ENCODE assay signal across 8 cellular contexts in genomic region chr3:136196401-136197158, GRCh38. TPM values are rescaled to one million over a fixed set of nuclear protein-coding genes. Genes with fewer than 3 reads are reported as not detected.
DNase-seq lines count a peak whose midpoint lies in the region; ATAC-seq and TF ChIP-seq lines count a peak whose summit lies in the region.

No MANE protein-coding gene starts in this region.

- TF ChIP-seq CTCF in Calu3 (IDR thresholded peaks at IDR 0.05; ENCODE audit: unreplicated experiment) (no peak), endodermal cell (conservative IDR thresholded peaks at IDR 0.05) (no peak)

- H3K9me3 ChIP-seq in HUES48 (ENCODE audit: control insufficient read depth, insufficient read depth, low read length) (no peaks in the 10 kb centered on the region; the same call in 1 of the 2 replicates), NT2/D1 (ENCODE audit: insufficient read depth, low read length) (peaks cover 9% of the 10 kb centered on the region; the same call in 1 of the 2 replicates), endodermal cell (ENCODE audit: control insufficient read depth, low read length) (peaks cover 8% of the 10 kb centered on the region)

- H3K36me3 ChIP-seq in HUES48 (ENCODE audit: control insufficient read depth, insufficient read depth, low read length) (no peaks in the 10 kb centered on the region), NT2/D1 (ENCODE audit: insufficient read depth, insufficient read length, low read length) (peaks cover 8% of the 10 kb centered on the region), endodermal cell (ENCODE audit: control insufficient read depth, insufficient read depth, low read length) (no peaks in the 10 kb centered on the region)

- CTCF ChIA-PET in Calu3 (lab: Charles Lee): interaction anchor here (0.6 to 1.7 kb wide), 19 partner anchors 9 to 556 kb away, joined by 3 to 18 read pairs (median 4); partner anchors contain the start of gene STAG1

- no peaks in the 10 kb centered on the region for H3K9me3 Mint-ChIP-seq in Calu3 (ENCODE audit: low read depth, unreplicated experiment)
- peaks cover 9% of the 10 kb centered on the region for H3K9me3 Mint-ChIP-seq in endodermal cell

- H3K27ac ChIP-seq in HUES48 (ENCODE audit: low read depth, low read length) (peak overlapping the region; percentile 97), endodermal cell (ENCODE audit: low read depth, low read length) (peak overlapping the region; percentile 99)

- H3K4me1 Mint-ChIP-seq in Calu3 (ENCODE audit: low read depth, unreplicated experiment) (peaks cover 19% of the 10 kb centered on the region), endodermal cell (peaks cover 29% of the 10 kb centered on the region)

- BruUV-seq in Calu3 (replicated peaks; lab: Mats Ljungman, UMichigan): TSS peak; percentile 72

- peak; percentile 68 for ATAC-seq in GM21423 (IDR thresholded peaks at IDR 0.05; ENCODE audit: unreplicated experiment)

- H3K27me3 ChIP-seq in HUES48 (ENCODE audit: control insufficient read depth, insufficient read depth, low read length) (no peaks in the 10 kb centered on the region), NT2/D1 (ENCODE audit: insufficient read depth, insufficient read length) (no peaks in the 10 kb centered on the region), endodermal cell (ENCODE audit: control insufficient read depth, insufficient read depth, low read length, poor library complexity, severe bottlenecking) (no peaks in the 10 kb centered on the region)

- peaks cover 23% of the 10 kb centered on the region for H3K4me1 ChIP-seq in HUES48 (ENCODE audit: control insufficient read depth, insufficient read depth, low read length)
- H3K4me1 ChIP-seq in NT2/D1 (ENCODE audit: insufficient read depth, insufficient read length): peaks cover under 1% of the 10 kb centered on the region
- H3K4me1 ChIP-seq in endodermal cell (ENCODE audit: control insufficient read depth, insufficient read depth, low read length): peaks cover 8% of the 10 kb centered on the region

- H3K36me3 Mint-ChIP-seq in Calu3 (ENCODE audit: insufficient read depth, unreplicated experiment) (peaks cover 60% of the 10 kb centered on the region), endodermal cell (ENCODE audit: low read depth) (peaks cover 4% of the 10 kb centered on the region)

- peak overlapping the region; percentile 78 for H3K4me3 Mint-ChIP-seq in Calu3 (ENCODE audit: low read depth, unreplicated experiment)
- H3K4me3 Mint-ChIP-seq in endodermal cell: peak overlapping the region; percentile 89

- intact Hi-C loops in Calu3 (cut with micrococcal nuclease; ENCODE audit: unreplicated experiment): loop anchor here (1.0 to 10.0 kb wide), 3 partner anchors 54 to 556 kb away; partner anchors contain the start of genes PCCB and STAG1

- H3K9ac ChIP-seq in HUES48 (ENCODE audit: low read depth, low read length) (peak overlapping the region; percentile 94), NT2/D1 (ENCODE audit: insufficient read length, low read depth) (peak overlapping the region; percentile 97), endodermal cell (ENCODE audit: extremely low read depth, low read length, poor library complexity, severe bottlenecking) (peak overlapping the region; percentile 94)

- no peaks in the 10 kb centered on the region for H3K27me3 Mint-ChIP-seq in Calu3 (ENCODE audit: unreplicated experiment)
- H3K27me3 Mint-ChIP-seq in endodermal cell (ENCODE audit: insufficient read depth): no peaks in the 10 kb centered on the region

- peak; percentile 100 for DNase-seq in Calu3
- peak; percentile 98 for DNase-seq in NT2/D1 (ENCODE audit: low read depth, low spot score)
- peak; percentile 100 for DNase-seq in activated CD8-positive, alpha-beta memory T cell treated with anti-CD3 and anti-CD28 coated beads, Interleukin-2, amount 50 U/mL, for 24 hours (ENCODE audit: extremely low read depth)
- DNase-seq in endodermal cell: peak; percentile 100
- peak; percentile 99 for DNase-seq in mesenteric fat pad (ENCODE audit: low spot score)
- peak; percentile 99 for DNase-seq in stimulated activated CD8-positive, alpha-beta memory T cell treated with anti-CD3 and anti-CD28 coated beads, Interleukin-15, amount 100 ng/mL, for 1 hour (ENCODE audit: low read depth)

- H3K27ac Mint-ChIP-seq in Calu3 (ENCODE audit: unreplicated experiment) (peak overlapping the region; percentile 91), endodermal cell (peak overlapping the region; percentile 98)

- H3K4me3 ChIP-seq in HUES48 (ENCODE audit: low read depth, low read length) (peak overlapping the region; percentile 81), NT2/D1 (ENCODE audit: insufficient read length, low read depth) (peak overlapping the region; percentile 82), endodermal cell (ENCODE audit: low read length) (peak overlapping the region; percentile 100)

- WGBS in endodermal cell (ENCODE audit: insufficient coverage in 1 of 2, insufficient read length in 1 of 2), 2 experiments: 0% methylated on average over 34 to 64 of the region's 64 CpGs

RNA-seq across cellular contexts. Expression of gene MSL2, which starts 0.4 kb away (rescaled TPM):
- total RNA-seq in Calu3 (2022) (59.4 and 63.9 TPM in 2 replicates), endodermal cell (10 to 100 TPM; 35.1 to 45.7 TPM), mesenteric fat pad (20.6 TPM)
- 37.2 TPM for polyA plus RNA-seq in endodermal cell (2013, experiment 1 of 2)
- polyA plus RNA-seq in endodermal cell (2013, experiment 2 of 2): 34.9 TPM

RNA-seq across cellular contexts. Expression of gene PCCB, which starts 53.6 kb away (rescaled TPM):
- 52.3 and 63.5 TPM in 2 replicates for total RNA-seq in Calu3 (2022)
- total RNA-seq in endodermal cell: 10 to 100 TPM; 54.9 to 65.1 TPM
- 59.9 TPM for polyA plus RNA-seq in endodermal cell (2013, experiment 1 of 2)
- 51.3 TPM for polyA plus RNA-seq in endodermal cell (2013, experiment 2 of 2)
- total RNA-seq in mesenteric fat pad: 28.5 TPM

Comparison
In these comparisons a context has a peak if more than half of its experiments do, and no peak if none do; other contexts are left out.
1. Peak in every context shown above with its lines: DNase-seq, ATAC-seq, H3K4me3 ChIP-seq and H3K27ac ChIP-seq.